Comparison of ENCODE assay signal across 8 cellular contexts in genomic region chr19:8832132-8833021, GRCh38. TPM values are rescaled to one million over a fixed set of nuclear protein-coding genes. Genes with fewer than 3 reads are reported as not detected.
DNase-seq lines count a peak whose midpoint lies in the region; FAIRE-seq and TF ChIP-seq lines count a peak whose summit lies in the region.

MBD3L1 (plus strand) TSS chr19:8832377; CDS start chr19:8842679, 10,302 bp downstream.
ZNF558 (minus strand) TSS chr19:8832304; CDS start chr19:8822659, 9,645 bp downstream.

- H3K9me3 Mint-ChIP-seq in activated naive CD4-positive, alpha-beta T cell treated with anti-CD3 and anti-CD28 coated beads for 36 hours, result peaks cover 3% of the 10 kb centered on the region

- H3F3A ChIP-seq in Loucy (ENCODE audit: low read depth), result no peaks in the 10 kb centered on the region

- peak within 1 kb of the TSS; percentile 73 for H3K4me2 ChIP-seq in Loucy (ENCODE audit: low read depth, low read length, poor library complexity, severe bottlenecking)

- peak within 1 kb of the TSS; percentile 89 for H3K9ac ChIP-seq in Loucy (ENCODE audit: low read depth, low read length, poor library complexity, severe bottlenecking)

- peak; percentile 57 for FAIRE-seq in frontal cortex (lab: Jason Lieb, UNC)

- no peaks in the 10 kb centered on the region for H4K20me1 ChIP-seq in Loucy (ENCODE audit: insufficient read depth, low read length, poor library complexity, severe bottlenecking)

- peak within 1 kb of the TSS; percentile 84 for H3K4me3 ChIP-seq in Loucy (ENCODE audit: low read length, poor library complexity, severe bottlenecking)
- peak within 1 kb of the TSS; percentile 76 to 99 for H3K4me3 ChIP-seq in neutrophil (ENCODE audit: low read depth in 1 of 2, low read length in 1 of 2)

- CTCF ChIA-PET in activated naive CD4-positive, alpha-beta T cell treated with anti-CD3 and anti-CD28 coated beads for 36 hours (lab: Charles Lee), result no interaction called here

- TF ChIP-seq CTCF in Loucy (conservative IDR thresholded peaks at IDR 0.05; ENCODE audit: low read length) (peak; percentile 38), neutrophil (IDR thresholded peaks at IDR 0.05) (peak; percentile 82)

- peak within 1 kb of the TSS; percentile 91 for H2AFZ ChIP-seq in Loucy (ENCODE audit: low read length)

- peak within 1 kb of the TSS; percentile 86 for H3K27ac Mint-ChIP-seq in activated naive CD4-positive, alpha-beta T cell treated with anti-CD3 and anti-CD28 coated beads for 36 hours

- peaks cover 12% of the 10 kb centered on the region for H3K36me3 Mint-ChIP-seq in activated naive CD4-positive, alpha-beta T cell treated with anti-CD3 and anti-CD28 coated beads for 36 hours (ENCODE audit: low read depth)

- peaks cover 19% of the 10 kb centered on the region for H3K4me1 Mint-ChIP-seq in activated naive CD4-positive, alpha-beta T cell treated with anti-CD3 and anti-CD28 coated beads for 36 hours (ENCODE audit: low read depth)

- no peaks in the 10 kb centered on the region for H3K36me3 ChIP-seq in Loucy (ENCODE audit: insufficient read depth, low read length)
- H3K36me3 ChIP-seq in neutrophil, result no peaks in the 10 kb centered on the region

- intact Hi-C loops in activated naive CD4-positive, alpha-beta T cell treated with anti-CD3 and anti-CD28 coated beads for 36 hours (cut with micrococcal nuclease), result loop anchor here (1.0 to 5.0 kb wide), 7 partner anchors 240 to 958 kb away; partner anchors contain the start of genes RAB11B, ZNF317, ZNF414 and ZNF561

- no peaks in the 10 kb centered on the region for H3K9me3 ChIP-seq in Loucy (ENCODE audit: insufficient read depth, low read depth, low read length)
- no peaks in the 10 kb centered on the region for H3K9me3 ChIP-seq in neutrophil

- no peaks in the 10 kb centered on the region for H3K27me3 Mint-ChIP-seq in activated naive CD4-positive, alpha-beta T cell treated with anti-CD3 and anti-CD28 coated beads for 36 hours (ENCODE audit: low read depth)

- H3K27me3 ChIP-seq in Loucy (ENCODE audit: insufficient read depth, low read length, poor library complexity, severe bottlenecking) (no peaks in the 10 kb centered on the region), neutrophil (no peaks in the 10 kb centered on the region)

- H3K4me1 ChIP-seq in Loucy (ENCODE audit: insufficient read depth, low read length, poor library complexity, severe bottlenecking) (peaks cover 12% of the 10 kb centered on the region), neutrophil (ENCODE audit: control insufficient read depth in 1 of 2, insufficient read depth in 1 of 2, low read depth in 1 of 2, low read length in 1 of 2) (peaks cover 7 to 13% of the 10 kb centered on the region in 2 experiments)

- H3K79me2 ChIP-seq in Loucy (ENCODE audit: insufficient read depth, low read length), result no peaks in the 10 kb centered on the region

- H3K9me2 ChIP-seq in Loucy (replicated peaks; ENCODE audit: low read depth, low read length), result no peaks in the 10 kb centered on the region

- H3K27ac ChIP-seq in neutrophil, result peak within 1 kb of the TSS; percentile 93

- DNase-seq in ELF-1 (ENCODE audit: low read depth, low spot score) (peak; percentile 99), H4 (ENCODE audit: low spot score) (peak; percentile 99), SIG-M5 treated with dmso at 0.1 percent for 504 hours (lab: John Stamatoyannopoulos, UW; ENCODE audit: unreplicated experiment) (peak; percentile 85), frontal cortex (ENCODE audit: low spot score in 2 of 2) (peak; percentile 96 to 97), superior temporal gyrus (ENCODE audit: extremely low spot score) (peak; percentile 96)
- DNase-seq in activated naive CD4-positive, alpha-beta T cell treated with anti-CD3 and anti-CD28 coated beads for 36 hours, result peak; percentile 100

- H3K4me3 Mint-ChIP-seq in activated naive CD4-positive, alpha-beta T cell treated with anti-CD3 and anti-CD28 coated beads for 36 hours, result peak within 1 kb of the TSS; percentile 82

RNA-seq across cellular contexts. Expression of gene MBD3L1, which starts in this region (rescaled TPM):
- total RNA-seq in H4 (2014; rRNA removed; shearing (Covaris generic)), result not detected in 2 replicates
- not detected for total RNA-seq in activated naive CD4-positive, alpha-beta T cell treated with anti-CD3 and anti-CD28 coated beads for 36 hours
- total RNA-seq in frontal cortex, result not detected

RNA-seq across cellular contexts. Expression of gene ZNF558, which starts in this region (rescaled TPM):
- total RNA-seq in H4 (2014; rRNA removed; shearing (Covaris generic)), result 16.5 and 25.7 TPM in 2 replicates
- total RNA-seq in activated naive CD4-positive, alpha-beta T cell treated with anti-CD3 and anti-CD28 coated beads for 36 hours, result 10 to 100 TPM; 23.9 to 24.4 TPM
- total RNA-seq in frontal cortex, result 50.1 TPM

Comparison
In these comparisons a context has a peak if more than half of its experiments do, and no peak if none do; other contexts are left out.
1. Peak in every context shown above with its lines: DNase-seq, H3K4me3 ChIP-seq and H3K27ac ChIP-seq.